In the genomic region with DNA sequence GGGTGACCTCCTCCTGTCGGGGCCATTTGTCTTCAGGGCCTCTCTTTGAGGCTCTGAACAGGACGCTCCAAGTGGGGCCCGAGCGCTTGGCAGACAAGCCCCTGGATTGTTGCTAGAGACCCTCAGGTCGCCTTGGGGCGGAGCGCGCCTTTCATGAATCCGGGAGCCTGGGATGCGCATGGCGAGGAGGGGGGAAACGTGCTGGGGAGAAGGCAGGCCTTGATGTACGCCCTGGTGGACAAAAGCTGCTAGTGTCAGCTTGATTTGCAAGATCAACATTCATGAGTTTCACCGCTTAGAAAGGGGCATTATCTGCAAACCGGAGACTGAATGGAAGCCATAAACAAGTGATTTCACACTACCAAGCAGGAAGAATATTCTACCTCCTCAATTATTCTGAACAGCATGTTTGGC, we compare ENCODE assay signal across 8 cellular contexts.
DNase-seq lines count a peak whose midpoint lies in the region; ATAC-seq and TF ChIP-seq lines count a peak whose summit lies in the region.

No MANE protein-coding gene starts in this region.

- dilution Hi-C loops in mammary epithelial cell (cut with HindIII; ENCODE audit: low sequenced_read_pairs) = no loop called here

- TF ChIP-seq CTCF in mammary epithelial cell (conservative IDR thresholded peaks at IDR 0.05 in 1 of 2, IDR thresholded peaks at IDR 0.05 in 1 of 2; ENCODE audit: extremely low read depth in 1 of 2, insufficient read depth in 1 of 2, low read depth in 1 of 2, low read length in 2 of 2) = peak; percentile 19 to 21

- H3K27ac ChIP-seq in HUES64 (ENCODE audit: low read depth, low read length) = peak overlapping the region; percentile 85
- H3K27ac ChIP-seq in mammary epithelial cell (ENCODE audit: insufficient read depth, low read depth, low read length) = no peak overlapping the region

- H3K9me3 ChIP-seq in HUES64 (ENCODE audit: insufficient read depth, low read depth, low read length) (peaks cover 5% of the 10 kb centered on the region), mammary epithelial cell (replicated peaks; ENCODE audit: insufficient read depth, low read length) (no peaks in the 10 kb centered on the region)

- CTCF ChIA-PET in mammary epithelial cell (lab: Charles Lee; ENCODE audit: low non-redundant PET) = no interaction called here

- peaks cover 4% of the 10 kb centered on the region for H3K9me3 Mint-ChIP-seq in activated T-cell treated with anti-CD3 and anti-CD28 coated beads, Interleukin-2, amount 50 U/mL, for 4 hours
- H3K9me3 Mint-ChIP-seq in stimulated activated memory B cell treated with anti-CD40 and anti-IgM and Interleukin-4, amounts not matched to agents 10 μg/mL and 1 μg/mL and 100 μg/mL, for 72 hours = peaks cover 10% of the 10 kb centered on the region

- BruUV-seq in mammary epithelial cell (replicated peaks; lab: Mats Ljungman, UMichigan) = no TSS peak

- peak overlapping the region; percentile 73 for H3K4me2 ChIP-seq in mammary epithelial cell (ENCODE audit: insufficient read depth, low read depth, low read length)

- peak overlapping the region; percentile 69 for H3K27ac Mint-ChIP-seq in stimulated activated memory B cell treated with anti-CD40 and anti-IgM and Interleukin-4, amounts not matched to agents 10 μg/mL and 1 μg/mL and 100 μg/mL, for 72 hours

- H3K4me3 Mint-ChIP-seq in activated T-cell treated with anti-CD3 and anti-CD28 coated beads, Interleukin-2, amount 50 U/mL, for 4 hours = peak overlapping the region; percentile 76
- peak overlapping the region; percentile 85 for H3K4me3 Mint-ChIP-seq in stimulated activated memory B cell treated with anti-CD40 and anti-IgM and Interleukin-4, amounts not matched to agents 10 μg/mL and 1 μg/mL and 100 μg/mL, for 72 hours

- peak overlapping the region; percentile 94 for H2AFZ ChIP-seq in mammary epithelial cell (ENCODE audit: low read depth, low read length)

- H3K4me1 Mint-ChIP-seq in activated T-cell treated with anti-CD3 and anti-CD28 coated beads, Interleukin-2, amount 50 U/mL, for 4 hours (ENCODE audit: low read depth) = peaks cover 14% of the 10 kb centered on the region
- H3K4me1 Mint-ChIP-seq in stimulated activated memory B cell treated with anti-CD40 and anti-IgM and Interleukin-4, amounts not matched to agents 10 μg/mL and 1 μg/mL and 100 μg/mL, for 72 hours = peaks cover 19% of the 10 kb centered on the region

- H3K36me3 Mint-ChIP-seq in activated T-cell treated with anti-CD3 and anti-CD28 coated beads, Interleukin-2, amount 50 U/mL, for 4 hours (ENCODE audit: insufficient read depth) = no peaks in the 10 kb centered on the region
- no peaks in the 10 kb centered on the region for H3K36me3 Mint-ChIP-seq in stimulated activated memory B cell treated with anti-CD40 and anti-IgM and Interleukin-4, amounts not matched to agents 10 μg/mL and 1 μg/mL and 100 μg/mL, for 72 hours

- 2% methylated on average over 15 of the region's 15 CpGs for WGBS in HUES64
- 28% methylated on average over 9 of the region's 15 CpGs for WGBS in mammary epithelial cell (ENCODE audit: low coverage, missing lambda C conversion rate)

- H4K20me1 ChIP-seq in mammary epithelial cell (ENCODE audit: insufficient read depth, low read length) = no peaks in the 10 kb centered on the region

- H3K4me1 ChIP-seq in HUES64 (ENCODE audit: insufficient read depth, low read length) (peaks cover 24% of the 10 kb centered on the region), mammary epithelial cell (ENCODE audit: insufficient read depth, low read length) (peaks cover 9% of the 10 kb centered on the region)

- in situ Hi-C loops in mammary epithelial cell (cut with MboI; ENCODE audit: low sequenced_read_pairs in 2 of 2) = loop anchor here in 1 of 2 donors (25.0 kb wide), 1 partner anchor 596 kb away; a partner anchor contains a TSS

- H3K4me3 ChIP-seq in HUES64 (ENCODE audit: low read length) (peak overlapping the region; percentile 54), mammary epithelial cell (replicated peaks in 1 of 3; ENCODE audit: insufficient read depth in 1 of 3, low read depth in 2 of 3, low read length in 3 of 3) (peak overlapping the region; percentile 22 to 52 (median 49))

- H3K27me3 Mint-ChIP-seq in activated T-cell treated with anti-CD3 and anti-CD28 coated beads, Interleukin-2, amount 50 U/mL, for 4 hours (ENCODE audit: low read depth) = peaks cover 13% of the 10 kb centered on the region
- H3K27me3 Mint-ChIP-seq in stimulated activated memory B cell treated with anti-CD40 and anti-IgM and Interleukin-4, amounts not matched to agents 10 μg/mL and 1 μg/mL and 100 μg/mL, for 72 hours = peaks cover 49% of the 10 kb centered on the region

- ATAC-seq in activated T-cell treated with anti-CD3 and anti-CD28 coated beads, Interleukin-2, amount 50 U/mL, for 4 hours = peak in 1 of 2 donors; percentile 8
- no peak for ATAC-seq in stimulated activated memory B cell treated with anti-CD40 and anti-IgM and Interleukin-4, amounts not matched to agents 10 μg/mL and 1 μg/mL and 100 μg/mL, for 72 hours

- H3K9ac ChIP-seq in HUES64 (ENCODE audit: low read depth, low read length) = peak overlapping the region; percentile 71
- no peak overlapping the region for H3K9ac ChIP-seq in mammary epithelial cell (ENCODE audit: insufficient read depth, low read length)

- intact Hi-C loops in mammary epithelial cell (cut with micrococcal nuclease) = loop anchor here (5.0 kb wide), 2 partner anchors 486 to 601 kb away; a partner anchor contains a TSS

- H3K79me2 ChIP-seq in mammary epithelial cell (ENCODE audit: insufficient read depth, low read length) = no peaks in the 10 kb centered on the region

- H3K27me3 ChIP-seq in HUES64 (ENCODE audit: insufficient read depth, low read length) = no peaks in the 10 kb centered on the region
- H3K27me3 ChIP-seq in mammary epithelial cell (ENCODE audit: insufficient read depth, low read length) = no peaks in the 10 kb centered on the region

- DNase-seq in activated T-cell treated with anti-CD3 and anti-CD28 coated beads, Interleukin-2, amount 50 U/mL, for 4 hours = no peak
- DNase-seq in activated T-cell treated with anti-CD3 and anti-CD28 coated beads, Interleukin-2, amount 50 U/mL, for 48 hours = no peak
- no peak for DNase-seq in mammary epithelial cell
- peak; percentile 97 for DNase-seq in iris pigment epithelial cell (ENCODE audit: low read depth)
- DNase-seq in T1000 (lab: John Stamatoyannopoulos, UW) = no peak
- no peak for DNase-seq in central memory CD4-positive, alpha-beta T cell

- 0 out of 2 replicates have a peak, but pooled peaks cover 4% of the 10 kb centered on the region for H3K36me3 ChIP-seq in HUES64 (ENCODE audit: insufficient read depth, low read length)
- H3K36me3 ChIP-seq in mammary epithelial cell (ENCODE audit: insufficient read depth, low read length) = no peaks in the 10 kb centered on the region
